Comparison of ENCODE assay signal across 18 cellular contexts in the genomic region with DNA sequence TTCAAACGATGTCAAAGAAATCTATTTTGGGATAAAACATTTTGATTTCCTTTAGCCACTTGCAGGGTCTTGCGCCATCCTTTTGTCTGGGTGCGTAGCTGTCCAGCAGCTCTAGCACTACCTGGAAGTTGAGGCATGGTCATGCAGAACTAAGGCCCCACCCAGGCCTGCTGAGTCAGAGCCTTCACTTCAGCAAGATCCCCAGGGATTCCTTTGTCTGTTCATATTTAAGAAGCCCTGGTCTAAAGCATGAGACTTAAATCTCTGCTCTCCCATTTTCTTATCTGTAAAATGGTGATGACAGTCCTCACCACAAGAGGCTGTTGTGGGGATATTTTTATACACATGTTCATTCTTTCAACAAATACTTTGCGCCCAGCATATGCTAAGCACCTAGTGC.
DNase-seq lines count a peak whose midpoint lies in the region; ATAC-seq and TF ChIP-seq lines count a peak whose summit lies in the region.
"Had no signal": no experiment of that assay in that cellular context is flagged by ENCODE, and none has a peak within 500 bp of the region (broad histone marks: within the 10 kb centered on the region; RNA-seq: fewer than 3 reads in every experiment).

No MANE protein-coding gene starts in this region.

- H3K4me1 Mint-ChIP-seq in endothelial cell (ENCODE audit: unreplicated experiment): peaks cover 23% of the 10 kb centered on the region
- H3K4me1 Mint-ChIP-seq: activated naive CD4-positive, alpha-beta T cell treated with anti-CD3 and anti-CD28 coated beads, Interleukin-2, amount 50 U/mL, for 24 hours had no signal

- no peaks in the 10 kb centered on the region for H3K9me3 Mint-ChIP-seq in endothelial cell (ENCODE audit: unreplicated experiment)
- H3K9me3 Mint-ChIP-seq: activated naive CD4-positive, alpha-beta T cell treated with anti-CD3 and anti-CD28 coated beads, Interleukin-2, amount 50 U/mL, for 24 hours had no signal

- H3K27me3 ChIP-seq in lower lobe of right lung (ENCODE audit: low read depth): no peaks in the 10 kb centered on the region

- ATAC-seq in lower lobe of right lung (peak in 1 of 2 donors; percentile 38), HG03039 (IDR thresholded peaks at IDR 0.05; ENCODE audit: unreplicated experiment) (no peak), esophagus mucosa (no peak)
- ATAC-seq: GM12878, left lobe of liver had no signal

- peak overlapping the region; percentile 19 for H3K4me3 Mint-ChIP-seq in endothelial cell (ENCODE audit: unreplicated experiment)
- H3K4me3 Mint-ChIP-seq: activated naive CD4-positive, alpha-beta T cell treated with anti-CD3 and anti-CD28 coated beads, Interleukin-2, amount 50 U/mL, for 24 hours had no signal

- DNase-seq in A172 (ENCODE audit: low spot score) (peak; percentile 48), NB4 (ENCODE audit: low read depth) (peak; percentile 51), endothelial cell (ENCODE audit: low spot score) (no peak), lower lobe of right lung (no peak), NCI-H226 (no peak), DMS53 (lab: John Stamatoyannopoulos, UW) (no peak)
- DNase-seq: ACHN; NCI-H146; NCI-H526; stimulated activated CD4-positive, alpha-beta T cell treated with anti-CD3 and anti-CD28 coated beads, Interleukin-12 subunit alpha, Interleukin-12 subunit beta, amount 100 ng/mL, for 4 hours had no signal

- H3K4me1 ChIP-seq in lower lobe of right lung: peaks cover 44% of the 10 kb centered on the region
- H3K4me1 ChIP-seq: prostate gland had no signal

- H3K9me3 ChIP-seq in lower lobe of right lung: no peaks in the 10 kb centered on the region
- H3K9me3 ChIP-seq: prostate gland had no signal

- H3K27ac Mint-ChIP-seq in endothelial cell (ENCODE audit: unreplicated experiment): no peak overlapping the region
- H3K27ac Mint-ChIP-seq: activated naive CD4-positive, alpha-beta T cell treated with anti-CD3 and anti-CD28 coated beads, Interleukin-2, amount 50 U/mL, for 24 hours had no signal

- TF ChIP-seq CTCF in NB4 (IDR thresholded peaks at IDR 0.05; ENCODE audit: low read depth, low read length) (no peak), endothelial cell (IDR thresholded peaks at IDR 0.05; ENCODE audit: unreplicated experiment) (no peak), lower lobe of right lung (IDR thresholded peaks at IDR 0.05) (no peak)

- peaks cover 50% of the 10 kb centered on the region for H3K36me3 Mint-ChIP-seq in endothelial cell (ENCODE audit: low read depth, unreplicated experiment)
- H3K36me3 Mint-ChIP-seq: activated naive CD4-positive, alpha-beta T cell treated with anti-CD3 and anti-CD28 coated beads, Interleukin-2, amount 50 U/mL, for 24 hours had no signal

- intact Hi-C loops in lower lobe of right lung (cut with DNase I): no loop called here

- H3K27ac ChIP-seq in lower lobe of right lung: peak overlapping the region; percentile 4
- H3K27ac ChIP-seq: epithelial cell of prostate, KMS-11, prostate gland had no signal

- no peak for TF ChIP-seq POLR2A in NB4 (IDR thresholded peaks at IDR 0.05; ENCODE audit: extremely low read depth, insufficient read length)

- peaks cover 10% of the 10 kb centered on the region for H3K27me3 Mint-ChIP-seq in endothelial cell (ENCODE audit: unreplicated experiment)

- H3K4me3 ChIP-seq in NB4 (ENCODE audit: low read depth, low read length): no peak overlapping the region
- no peak overlapping the region for H3K4me3 ChIP-seq in lower lobe of right lung
- H3K4me3 ChIP-seq: GM12878, prostate gland had no signal

- H3K36me3 ChIP-seq in lower lobe of right lung: no peaks in the 10 kb centered on the region
- H3K36me3 ChIP-seq: prostate gland had no signal

Comparison
In these comparisons a context has a peak if more than half of its experiments do, and no peak if none do; other contexts are left out.
1. DNase-seq: peak in A172 (single experiment) and NB4 (single experiment); none in endothelial cell (single experiment), lower lobe of right lung (single experiment), NCI-H226 (single experiment) and DMS53 (single experiment).